ENCODE assay signal across 8 cellular contexts in the genomic region with DNA sequence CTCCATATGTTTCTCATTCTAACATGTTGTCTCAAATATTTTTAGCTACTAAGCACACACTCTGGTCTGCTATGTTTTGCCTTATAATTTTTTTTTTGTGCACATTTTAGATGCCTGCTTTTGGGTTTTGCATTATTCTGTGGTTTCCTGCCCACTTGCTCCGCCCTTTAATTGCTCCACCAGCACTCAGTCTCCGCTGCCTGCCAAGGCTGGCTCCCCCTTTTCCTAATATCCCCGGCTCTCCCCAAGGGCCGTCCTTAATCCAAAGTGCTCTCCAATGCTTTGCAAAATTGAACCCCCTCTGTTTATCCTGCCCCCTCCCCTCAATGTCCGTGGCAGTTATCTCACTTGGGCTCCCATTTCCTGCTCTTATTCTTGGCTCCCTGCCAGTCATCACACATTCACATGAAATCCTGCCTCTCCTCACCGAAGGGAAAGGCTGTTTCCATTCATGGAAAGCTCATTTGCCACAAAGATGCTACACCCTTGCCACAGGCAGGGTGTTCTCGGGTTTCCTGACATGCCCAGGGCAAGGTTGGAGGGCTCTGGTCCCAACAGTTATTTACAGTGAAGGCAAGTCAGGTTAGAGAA.
A peak's percentile ranks its signal among the peaks of the same experiment; 100 is the strongest.
DNase-seq lines count a peak whose midpoint lies in the region; ATAC-seq, FAIRE-seq and TF ChIP-seq lines count a peak whose summit lies in the region.

No MANE protein-coding gene starts in this region.

- H3K27me3 ChIP-seq in heart right ventricle: no peaks in the 10 kb centered on the region

- H3K36me3 ChIP-seq in SK-N-MC (ENCODE audit: insufficient read depth, low read length) (no peaks in the 10 kb centered on the region), heart right ventricle (no peaks in the 10 kb centered on the region)

- H3K4me1 ChIP-seq in heart right ventricle: peaks cover 0 to 33% (median 24%) of the 10 kb centered on the region in 9 donors

- H3K9ac ChIP-seq in SK-N-MC (ENCODE audit: insufficient read length): no peak overlapping the region

- H3K4me3 ChIP-seq in SK-N-MC: peak overlapping the region; percentile 66
- H3K4me3 ChIP-seq in heart right ventricle: no peak overlapping the region

- FAIRE-seq in HTR-8/SVneo (lab: Jason Lieb, UNC): no peak

- WGBS in heart right ventricle, 2 donors: 12 to 13% methylated on average over 7 of the region's 7 CpGs

- no peak for TF ChIP-seq CTCF in heart right ventricle (IDR thresholded peaks at IDR 0.05)

- H3K27ac ChIP-seq in SK-N-MC: peak overlapping the region; percentile 73; the same call in 1 of the 2 replicates
- H3K27ac ChIP-seq in heart right ventricle: peak overlapping the region in 3 of 10 donors; percentile 5 to 72 (median 59)

- peak; percentile 59 to 95 (median 90) for ATAC-seq in heart right ventricle

- no peaks in the 10 kb centered on the region for H3K9me3 ChIP-seq in SK-N-MC (ENCODE audit: low read depth, low read length)
- H3K9me3 ChIP-seq in heart right ventricle: no peaks in the 10 kb centered on the region

- peak; percentile 20 for DNase-seq in AG08396 (ENCODE audit: low spot score)
- DNase-seq in HTR-8/SVneo (ENCODE audit: insufficient read length, low spot score): peak; percentile 25
- peak; percentile 35 for DNase-seq in SK-N-MC (ENCODE audit: low read depth, low spot score)
- peak; percentile 37 to 83 for DNase-seq in heart right ventricle
- peak; percentile 42 for DNase-seq in ureter (ENCODE audit: low spot score)
- no peak for DNase-seq in SIG-M5 treated with dmso at 0.1 percent for 504 hours (lab: John Stamatoyannopoulos, UW; ENCODE audit: unreplicated experiment)
- no peak for DNase-seq in epidermal melanocyte (ENCODE audit: insufficient read length, low spot score)
- DNase-seq in AML-193 (lab: John Stamatoyannopoulos, UW): no peak

- intact Hi-C loops in heart right ventricle (cut with DNase I): loop anchor here in 2 of 10 donors (10.0 kb wide), 2 partner anchors 805 to 935 kb away; no protein-coding TSS in a partner anchor

Comparison
In these comparisons a context has a peak if more than half of its experiments do, and no peak if none do; other contexts are left out.
1. DNase-seq: peak in AG08396 (single experiment), HTR-8/SVneo (single experiment), SK-N-MC (single experiment), heart right ventricle (2 of 2) and ureter (single experiment); none in SIG-M5 treated with dmso at 0.1 percent for 504 hours (single experiment), epidermal melanocyte (single experiment) and AML-193 (0 of 2).